In the genomic region with DNA sequence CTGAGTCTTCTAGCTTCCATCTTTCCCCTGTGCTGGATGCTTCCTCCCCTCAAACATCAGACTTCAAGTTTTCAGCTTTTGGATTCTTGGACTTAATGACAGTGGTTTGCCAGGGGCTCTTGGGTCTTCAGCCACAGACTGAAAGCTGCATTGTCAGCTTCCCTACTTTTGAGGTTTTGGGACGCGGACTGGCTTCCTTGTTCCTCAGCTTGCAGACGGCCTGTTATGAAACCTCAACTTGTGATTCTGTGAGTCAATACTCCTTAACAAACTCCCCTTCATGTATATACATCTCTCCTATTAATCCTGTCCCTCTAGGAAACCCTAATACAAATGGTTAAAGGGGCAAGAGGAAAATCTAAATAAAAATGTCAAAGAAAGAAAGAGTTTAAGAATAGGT, we compare ENCODE assay signal across 23 cellular contexts.
DNase-seq lines count a peak whose midpoint lies in the region; ATAC-seq and TF ChIP-seq lines count a peak whose summit lies in the region.
"Had no signal": no experiment of that assay in that cellular context is flagged by ENCODE, and none has a peak within 500 bp of the region (broad histone marks: within the 10 kb centered on the region; RNA-seq: fewer than 3 reads in every experiment).

No MANE protein-coding gene starts in this region.

- H3F3A ChIP-seq in GM23338 (replicated peaks; ENCODE audit: low read depth): no peaks in the 10 kb centered on the region

- H3K27ac ChIP-seq in GM23338 (ENCODE audit: low read depth): no peak overlapping the region
- no peak overlapping the region for H3K27ac ChIP-seq in neuronal stem cell (replicated peaks; ENCODE audit: low read length)
- H3K27ac ChIP-seq: pancreas, right atrium auricular region, SK-N-MC had no signal

- H3K79me2 ChIP-seq in GM23338 (replicated peaks; ENCODE audit: insufficient read depth): no peaks in the 10 kb centered on the region

- no peaks in the 10 kb centered on the region for H3K9me3 Mint-ChIP-seq in GM23338
- H3K9me3 Mint-ChIP-seq: activated naive CD8-positive, alpha-beta T cell treated with anti-CD3 and anti-CD28 coated beads, Interleukin-2, amount 50 U/mL, for 24 hours; nephron had no signal

- no peak overlapping the region for H3K4me3 Mint-ChIP-seq in GM23338
- H3K4me3 Mint-ChIP-seq: activated CD8-positive, alpha-beta memory T cell treated with anti-CD3 and anti-CD28 coated beads, Interleukin-2, amount 10 ng/mL, durations not matched to agents 7 days and 5 days; activated naive CD8-positive, alpha-beta T cell treated with anti-CD3 and anti-CD28 coated beads, Interleukin-2, amount 50 U/mL, for 24 hours; CD4-positive, CD25-positive, alpha-beta regulatory T cell; nephron; type B pancreatic cell had no signal

- H3K36me3 Mint-ChIP-seq in GM23338 (ENCODE audit: low read depth): no peaks in the 10 kb centered on the region
- H3K36me3 Mint-ChIP-seq: activated CD8-positive, alpha-beta memory T cell treated with anti-CD3 and anti-CD28 coated beads, Interleukin-2, amount 10 ng/mL, durations not matched to agents 7 days and 5 days; CD4-positive, CD25-positive, alpha-beta regulatory T cell; type B pancreatic cell had no signal

- H2AFZ ChIP-seq in GM23338 (peak overlapping the region; percentile 48; the same call in 1 of the 2 replicates), neuronal stem cell (ENCODE audit: low read length) (no peak overlapping the region)

- H2BK120ac ChIP-seq in neuronal stem cell (ENCODE audit: low read depth, low read length): no peak overlapping the region

- no peak for TF ChIP-seq CTCF in GM23338 (conservative IDR thresholded peaks at IDR 0.05; ENCODE audit: low read depth in 2 of 2)

- H3K9me2 ChIP-seq in GM23338 (ENCODE audit: insufficient read depth): no peaks in the 10 kb centered on the region

- no peaks in the 10 kb centered on the region for H3K9me3 ChIP-seq in neuronal stem cell (replicated peaks in 1 of 2; ENCODE audit: control insufficient read depth in 2 of 2, insufficient read depth in 1 of 2, low read depth in 1 of 2, low read length in 2 of 2)
- H3K9me3 ChIP-seq: mucosa of descending colon, pancreas, right atrium auricular region had no signal

- H3K27me3 Mint-ChIP-seq in GM23338 (ENCODE audit: insufficient read depth, low read depth, poor library complexity): peaks cover 4% of the 10 kb centered on the region

- DNase-seq in GM23338 (ENCODE audit: low spot score) (no peak), SK-MEL-5 (ENCODE audit: low read depth, low spot score) (peak; percentile 22), foreskin melanocyte (peak; percentile 48), pons (ENCODE audit: low spot score) (peak; percentile 63), neuronal stem cell (ENCODE audit: low spot score) (no peak)
- no peak for DNase-seq in stimulated activated CD4-positive, alpha-beta T cell treated with anti-CD3 and anti-CD28 coated beads, Interleukin-15, amount 100 ng/mL, for 24 hours
- DNase-seq: activated CD4-positive, CD25-positive, alpha-beta regulatory T cell; activated CD8-positive, alpha-beta memory T cell treated with anti-CD3 and anti-CD28 coated beads, Interleukin-2, amount 10 ng/mL, durations not matched to agents 7 days and 5 days; activated naive CD8-positive, alpha-beta T cell treated with anti-CD3 and anti-CD28 coated beads, Interleukin-2, amount 50 U/mL, for 24 hours; activated T-cell treated with anti-CD3 and anti-CD28 coated beads, Interleukin-2, amount 50 U/mL, for 48 hours; CD4-positive, CD25-positive, alpha-beta regulatory T cell; cerebellar nuclear complex; GOT3; NCI-H1092 treated with DMSO at 0.1 percent for 48 hours; NCI-H1930; stimulated activated CD4-positive, alpha-beta T cell treated with anti-CD3 and anti-CD28 coated beads, Interleukin-4, amount 100 ng/mL, for 1 hour had no signal

- no peak overlapping the region for H3K23ac ChIP-seq in neuronal stem cell (ENCODE audit: low read depth, low read length, poor library complexity)

- no peak overlapping the region for H3K4ac ChIP-seq in neuronal stem cell (ENCODE audit: low read length)

- peaks cover 5% of the 10 kb centered on the region; the same call in 2 of the 3 replicates for H3K4me1 Mint-ChIP-seq in GM23338
- H3K4me1 Mint-ChIP-seq: activated CD8-positive, alpha-beta memory T cell treated with anti-CD3 and anti-CD28 coated beads, Interleukin-2, amount 10 ng/mL, durations not matched to agents 7 days and 5 days; nephron had no signal

- ATAC-seq in GM23338 (no peak), HG02981 (IDR thresholded peaks at IDR 0.05; ENCODE audit: unreplicated experiment) (no peak)
- ATAC-seq: activated CD8-positive, alpha-beta memory T cell treated with anti-CD3 and anti-CD28 coated beads, Interleukin-2, amount 10 ng/mL, durations not matched to agents 7 days and 5 days; activated naive CD8-positive, alpha-beta T cell treated with anti-CD3 and anti-CD28 coated beads, Interleukin-2, amount 50 U/mL, for 24 hours had no signal

- H3K18ac ChIP-seq in neuronal stem cell (ENCODE audit: low read length): no peak overlapping the region

- in situ Hi-C loops in SK-MEL-5 (cut with HindIII; ENCODE audit: low pct_unique_long_range_greater_than_20kb, low sequenced_read_pairs): no loop called here

- H3K36me3 ChIP-seq in GM23338 (ENCODE audit: insufficient read depth) (no peaks in the 10 kb centered on the region), neuronal stem cell (replicated peaks in 1 of 2; ENCODE audit: control insufficient read depth in 2 of 2, insufficient read depth in 2 of 2, low read length in 2 of 2) (no peaks in the 10 kb centered on the region)
- H3K36me3 ChIP-seq: pancreas, right atrium auricular region had no signal

- H2BK12ac ChIP-seq in neuronal stem cell (ENCODE audit: low read length): no peak overlapping the region

- no peak overlapping the region for H2BK5ac ChIP-seq in neuronal stem cell (ENCODE audit: low read length)

- H3K9ac ChIP-seq in neuronal stem cell (ENCODE audit: low read depth, low read length, poor library complexity): no peak overlapping the region

- WGBS in neuronal stem cell (ENCODE audit: extremely low coverage in 2 of 2, insufficient read length in 2 of 2, insufficient replicate concordance in 1 of 2), 2 donors: no CpG with 5 or more reads among the region's 3 CpGs

- no peak overlapping the region for H3K4me2 ChIP-seq in GM23338
- H3K4me2 ChIP-seq in neuronal stem cell (ENCODE audit: insufficient read depth, low read length, poor library complexity, severe bottlenecking): no peak overlapping the region

- H3K4me3 ChIP-seq in GM23338 (no peak overlapping the region), neuronal stem cell (ENCODE audit: low read length in 2 of 2) (no peak overlapping the region)
- H3K4me3 ChIP-seq: mucosa of descending colon, pancreas, right atrium auricular region, SK-N-MC had no signal

- H4K91ac ChIP-seq in neuronal stem cell (ENCODE audit: low read depth, low read length, poor library complexity): no peak overlapping the region

- H4K20me1 ChIP-seq in GM23338 (replicated peaks; ENCODE audit: insufficient read depth): no peaks in the 10 kb centered on the region

- H4K8ac ChIP-seq in neuronal stem cell (ENCODE audit: low read depth, low read length): no peak overlapping the region

- H3K79me1 ChIP-seq in neuronal stem cell (ENCODE audit: low read depth, low read length): no peaks in the 10 kb centered on the region

- H3K14ac ChIP-seq in neuronal stem cell (ENCODE audit: low read length): no peak overlapping the region

- no peaks in the 10 kb centered on the region for H3K4me1 ChIP-seq in GM23338 (ENCODE audit: insufficient read depth)
- H3K4me1 ChIP-seq in neuronal stem cell (ENCODE audit: control insufficient read depth in 2 of 2, insufficient read depth in 1 of 2, low read depth in 1 of 2, low read length in 2 of 2): no peaks in the 10 kb centered on the region
- H3K4me1 ChIP-seq: pancreas, right atrium auricular region had no signal

- H3K27ac Mint-ChIP-seq in GM23338: no peak overlapping the region
- H3K27ac Mint-ChIP-seq: activated CD8-positive, alpha-beta memory T cell treated with anti-CD3 and anti-CD28 coated beads, Interleukin-2, amount 10 ng/mL, durations not matched to agents 7 days and 5 days; activated naive CD8-positive, alpha-beta T cell treated with anti-CD3 and anti-CD28 coated beads, Interleukin-2, amount 50 U/mL, for 24 hours; CD4-positive, CD25-positive, alpha-beta regulatory T cell; nephron; type B pancreatic cell had no signal

- H2BK15ac ChIP-seq in neuronal stem cell (ENCODE audit: low read length): no peak overlapping the region

- no peaks in the 10 kb centered on the region for H3K27me3 ChIP-seq in GM23338 (ENCODE audit: insufficient read depth)
- H3K27me3 ChIP-seq in neuronal stem cell (ENCODE audit: control insufficient read depth in 3 of 3, insufficient read depth in 3 of 3, low read depth in 1 of 3, low read length in 3 of 3): peaks cover 0 to 3% (median 0%) of the 10 kb centered on the region in 3 experiments
- H3K27me3 ChIP-seq: pancreas, right atrium auricular region had no signal

- H2AK5ac ChIP-seq in neuronal stem cell (ENCODE audit: low read depth, low read length): no peak overlapping the region

TF ChIP-seq in GM23338, 12 proteins besides CTCF, POLR2A, EP300 and RAD21 (continues in another document):
- no peak for TF ChIP-seq ETS1 (IDR thresholded peaks at IDR 0.05)
- no peak for TF ChIP-seq ZNF114 (CRISPR knock-in tag; IDR thresholded peaks at IDR 0.05)

Comparison
In these comparisons a context has a peak if more than half of its experiments do, and no peak if none do; other contexts are left out.
1. DNase-seq: peak in SK-MEL-5 (single experiment), foreskin melanocyte (single experiment) and pons (single experiment); none in GM23338 (single experiment), stimulated activated CD4-positive, alpha-beta T cell treated with anti-CD3 and anti-CD28 coated beads, Interleukin-15, amount 100 ng/mL, for 24 hours (single experiment) and neuronal stem cell (single experiment).